ENCODE assay signal across 15 cellular contexts in the genomic region with DNA sequence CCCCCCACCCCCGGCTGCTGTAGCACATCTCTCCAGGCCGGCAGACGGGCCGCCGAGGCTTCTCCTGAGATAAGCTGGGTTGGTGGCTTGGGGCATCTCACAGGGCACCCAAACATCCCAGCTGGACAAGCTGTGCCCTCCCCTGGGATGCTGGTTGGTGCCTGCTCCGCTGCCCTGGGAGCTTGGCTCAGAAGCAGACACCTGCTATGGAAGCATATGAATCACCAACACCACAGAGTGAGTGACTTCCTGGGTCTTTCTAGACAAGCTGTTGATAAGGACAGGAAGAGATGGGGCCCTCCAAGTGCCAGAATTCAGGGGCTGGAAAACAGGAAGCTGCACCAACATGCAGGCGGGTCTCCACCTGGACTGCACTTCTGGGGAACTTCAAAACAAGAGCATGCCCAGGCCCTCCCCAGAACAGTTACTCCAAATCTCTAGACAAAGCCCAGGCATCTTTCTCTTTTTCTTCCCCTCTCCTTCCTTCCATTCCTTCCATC. TPM values are rescaled to one million over a fixed set of nuclear protein-coding genes. Genes with fewer than 3 reads are reported as not detected.
DNase-seq lines count a peak whose midpoint lies in the region; ATAC-seq, FAIRE-seq and TF ChIP-seq lines count a peak whose summit lies in the region.
"Had no signal": no experiment of that assay in that cellular context is flagged by ENCODE, and none has a peak within 500 bp of the region (broad histone marks: within the 10 kb centered on the region; RNA-seq: fewer than 3 reads in every experiment).

No MANE protein-coding gene starts in this region.

- peaks cover 6 to 11% (median 8%) of the 10 kb centered on the region in 11 experiments for H3K9me3 ChIP-seq in BLaER1 treated with 17β-estradiol and CSF1 and Interleukin-3, amounts not matched to agents 10 nM and 100 nM (replicated peaks in 1 of 11)
- H3K9me3 ChIP-seq in RWPE2 (ENCODE audit: severe bottlenecking) (no peaks in the 10 kb centered on the region), neural progenitor cell (ENCODE audit: low read depth) (no peaks in the 10 kb centered on the region), Caco-2 (no peaks in the 10 kb centered on the region)

- POLR2A ChIA-PET in Caco-2 (lab: Charles Lee) = no interaction called here

- no peak for TF ChIP-seq POLR2A in H54 (IDR thresholded peaks at IDR 0.05; ENCODE audit: low read depth, low read length)

- peak overlapping the region; percentile 43 to 81 (median 67) for H3K4me2 ChIP-seq in BLaER1 treated with 17β-estradiol and CSF1 and Interleukin-3, amounts not matched to agents 10 nM and 100 nM
- H3K4me2 ChIP-seq in neural progenitor cell = no peak overlapping the region
- H3K4me2 ChIP-seq: PC-9 had no signal

- H3K27me3 Mint-ChIP-seq in neural progenitor cell (ENCODE audit: insufficient read depth, low read depth) (no peaks in the 10 kb centered on the region), Caco-2 (ENCODE audit: insufficient read depth, unreplicated experiment) (no peaks in the 10 kb centered on the region)

- peak; percentile 51; the same call in 1 of the 3 replicates for ATAC-seq in RWPE2 (ENCODE audit: low read depth)

- H3K36me3 ChIP-seq in BLaER1 treated with 17β-estradiol and CSF1 and Interleukin-3, amounts not matched to agents 10 nM and 100 nM = peaks cover 0 to 7% (median 0%) of the 10 kb centered on the region in 11 experiments; a peak in 2 of 22 replicates
- H3K36me3 ChIP-seq in RWPE2 (ENCODE audit: low read depth) = no peaks in the 10 kb centered on the region
- no peaks in the 10 kb centered on the region for H3K36me3 ChIP-seq in neural progenitor cell
- no peaks in the 10 kb centered on the region for H3K36me3 ChIP-seq in Caco-2 (ENCODE audit: control insufficient read depth, insufficient read depth, low read length)

- DNase-seq in H54 (ENCODE audit: insufficient read length, low spot score) = peak; percentile 52
- DNase-seq in RWPE2 (ENCODE audit: low spot score) = no peak
- peak; percentile 18 for DNase-seq in fibroblast of pulmonary artery (ENCODE audit: low read depth)
- DNase-seq in pons (ENCODE audit: low spot score) = no peak
- DNase-seq in activated effector memory CD4-positive, alpha-beta T cell treated with Interleukin-2 at 50 U/mL for 16 hours = no peak
- no peak for DNase-seq in neural progenitor cell (ENCODE audit: low spot score)
- no peak for DNase-seq in Caco-2
- DNase-seq: H9, NCI-H2171, PC-9 had no signal

- peak overlapping the region in 1 of 11 experiments; percentile 31; a peak in 2 of 22 replicates for H3K9ac ChIP-seq in BLaER1 treated with 17β-estradiol and CSF1 and Interleukin-3, amounts not matched to agents 10 nM and 100 nM
- no peak overlapping the region for H3K9ac ChIP-seq in neural progenitor cell

- no peaks in the 10 kb centered on the region for H3K27me3 ChIP-seq in BLaER1 treated with 17β-estradiol and CSF1 and Interleukin-3, amounts not matched to agents 10 nM and 100 nM
- H3K27me3 ChIP-seq in RWPE2 (ENCODE audit: insufficient read depth, poor library complexity, severe bottlenecking) (no peaks in the 10 kb centered on the region), neural progenitor cell (no peaks in the 10 kb centered on the region), Caco-2 (replicated peaks; ENCODE audit: control insufficient read depth, insufficient read depth, low read length) (no peaks in the 10 kb centered on the region)

- H3K9me3 Mint-ChIP-seq in neural progenitor cell = no peaks in the 10 kb centered on the region
- no peaks in the 10 kb centered on the region for H3K9me3 Mint-ChIP-seq in Caco-2 (ENCODE audit: unreplicated experiment)
- H3K9me3 Mint-ChIP-seq: neural crest cell had no signal

- H3K4me3 Mint-ChIP-seq in neural progenitor cell (no peak overlapping the region), Caco-2 (ENCODE audit: unreplicated experiment) (no peak overlapping the region)
- H3K4me3 Mint-ChIP-seq: H9, neural crest cell had no signal

- no peaks in the 10 kb centered on the region for H3F3A ChIP-seq in neural progenitor cell (ENCODE audit: low read depth)

- no peaks in the 10 kb centered on the region for H3K79me2 ChIP-seq in neural progenitor cell (ENCODE audit: low read depth)

- no peaks in the 10 kb centered on the region for H3K36me3 Mint-ChIP-seq in neural progenitor cell
- H3K36me3 Mint-ChIP-seq in Caco-2 (ENCODE audit: insufficient read depth, unreplicated experiment) = no peaks in the 10 kb centered on the region

- H3K4me1 Mint-ChIP-seq in neural progenitor cell = no peaks in the 10 kb centered on the region
- H3K4me1 Mint-ChIP-seq in Caco-2 (ENCODE audit: low read depth, unreplicated experiment) = no peaks in the 10 kb centered on the region
- H3K4me1 Mint-ChIP-seq: neural crest cell had no signal

- H3K27ac ChIP-seq in BLaER1 treated with 17β-estradiol and CSF1 and Interleukin-3, amounts not matched to agents 10 nM and 100 nM = peak overlapping the region in 4 of 11 experiments; percentile 18 to 51 (median 40); a peak in 5 of 22 replicates
- no peak overlapping the region for H3K27ac ChIP-seq in RWPE2 (ENCODE audit: poor library complexity, severe bottlenecking)
- H3K27ac ChIP-seq in neural progenitor cell = no peak overlapping the region
- H3K27ac ChIP-seq: PC-9, skin epidermis had no signal

- TF ChIP-seq CTCF in RWPE2 (IDR thresholded peaks at IDR 0.05; ENCODE audit: poor library complexity, severe bottlenecking) = no peak
- TF ChIP-seq CTCF in fibroblast of pulmonary artery (IDR thresholded peaks at IDR 0.05; ENCODE audit: low read length, missing control alignments) = no peak
- no peak for TF ChIP-seq CTCF in neural progenitor cell (IDR thresholded peaks at IDR 0.05)
- TF ChIP-seq CTCF in Caco-2 (IDR thresholded peaks at IDR 0.05; ENCODE audit: insufficient read depth in 1 of 2, low read depth in 1 of 2, low read length in 1 of 2, severe bottlenecking in 1 of 2, unreplicated experiment in 1 of 2) = no peak

- intact Hi-C loops in Caco-2 (cut with micrococcal nuclease; ENCODE audit: unreplicated experiment) = no loop called here

- no peak for FAIRE-seq in H54 (lab: Jason Lieb, UNC)
- FAIRE-seq: astrocyte had no signal

- no peak overlapping the region for H3K27ac Mint-ChIP-seq in neural progenitor cell
- H3K27ac Mint-ChIP-seq in Caco-2 (ENCODE audit: unreplicated experiment) = no peak overlapping the region

- H3K4me1 ChIP-seq in BLaER1 treated with 17β-estradiol and CSF1 and Interleukin-3, amounts not matched to agents 10 nM and 100 nM = peaks cover 21 to 38% (median 28%) of the 10 kb centered on the region in 10 experiments
- H3K4me1 ChIP-seq in RWPE2 (ENCODE audit: insufficient read depth, poor library complexity, severe bottlenecking) (no peaks in the 10 kb centered on the region), neural progenitor cell (peaks cover 4% of the 10 kb centered on the region), Caco-2 (no peaks in the 10 kb centered on the region)

- BruUV-seq in Caco-2 (replicated peaks; lab: Mats Ljungman, UMichigan) = no TSS peak

- H4K20me1 ChIP-seq in BLaER1 treated with 17β-estradiol and CSF1 and Interleukin-3, amounts not matched to agents 10 nM and 100 nM = peaks cover 0 to 15% (median 0%) of the 10 kb centered on the region in 11 experiments; a peak in 2 of 22 replicates
- H4K20me1 ChIP-seq in neural progenitor cell (ENCODE audit: low read depth) = no peaks in the 10 kb centered on the region

- CTCF ChIA-PET in Caco-2 (lab: Charles Lee) = no interaction called here

- no peak overlapping the region for H3K4me3 ChIP-seq in BLaER1 treated with 17β-estradiol and CSF1 and Interleukin-3, amounts not matched to agents 10 nM and 100 nM
- H3K4me3 ChIP-seq in RWPE2 (ENCODE audit: severe bottlenecking) (no peak overlapping the region), fibroblast of pulmonary artery (replicated peaks; ENCODE audit: low read depth, low read length) (no peak overlapping the region), neural progenitor cell (no peak overlapping the region), Caco-2 (ENCODE audit: low read depth, low read length) (no peak overlapping the region)
- H3K4me3 ChIP-seq: lung, PC-9, skin epidermis had no signal

- no peak overlapping the region for H2AFZ ChIP-seq in neural progenitor cell (replicated peaks)
- H2AFZ ChIP-seq: PC-9 had no signal

RNA-seq across cellular contexts. Expression of gene C16orf95, which starts 13.7 kb away (rescaled TPM):
- 4.8 and 6.7 TPM in 2 replicates for total RNA-seq in neural progenitor cell (ENCODE audit: low replicate concordance)
- 4.4 and 6.9 TPM in 2 replicates for total RNA-seq in Caco-2 (2022)

Comparison
In these comparisons a context has a peak if more than half of its experiments do, and no peak if none do; other contexts are left out.
1. DNase-seq: peak in H54 (single experiment) and fibroblast of pulmonary artery (single experiment); none in RWPE2 (single experiment), pons (single experiment), activated effector memory CD4-positive, alpha-beta T cell treated with Interleukin-2 at 50 U/mL for 16 hours (single experiment), neural progenitor cell (single experiment) and Caco-2 (0 of 2).